8 cellular contexts compared by ENCODE assay signal in genomic region chr7:138002096-138002827, GRCh38. TPM values are rescaled to one million over a fixed set of nuclear protein-coding genes. Genes with fewer than 3 reads are reported as not detected.
DNase-seq lines count a peak whose midpoint lies in the region; ATAC-seq, FAIRE-seq and TF ChIP-seq lines count a peak whose summit lies in the region.

No MANE protein-coding gene starts in this region.

- H3K36me3 ChIP-seq in kidney (ENCODE audit: control insufficient read depth in 1 of 2, insufficient read depth in 2 of 2, low read length in 2 of 2), result no peaks in the 10 kb centered on the region

- peak overlapping the region; percentile 90 to 97 for H3K27ac ChIP-seq in kidney (ENCODE audit: low read depth in 2 of 2, low read length in 2 of 2)

- H3K4me3 ChIP-seq in choroid plexus epithelial cell (ENCODE audit: low read depth, low read length), result peak overlapping the region; percentile 82
- H3K4me3 ChIP-seq in kidney (ENCODE audit: low read length in 2 of 2), result peak overlapping the region; percentile 79 to 95

- intact Hi-C loops in kidney (cut with DNase I), result no loop called here

- peaks cover 18 to 22% of the 10 kb centered on the region in 2 donors for H3K4me1 ChIP-seq in kidney (ENCODE audit: control insufficient read depth in 1 of 2, insufficient read depth in 1 of 2, low read depth in 1 of 2, low read length in 2 of 2)

- peak; percentile 99 for FAIRE-seq in kidney (lab: Jason Lieb, UNC)

- DNase-seq in AML-193 (lab: John Stamatoyannopoulos, UW) (peak; percentile 97 to 98), GM19238 (ENCODE audit: insufficient read length, low spot score) (peak; percentile 76), NCI-H460 (ENCODE audit: extremely low read depth, low read depth) (peak; percentile 100), choroid plexus epithelial cell (ENCODE audit: low read depth) (peak; percentile 100), kidney (peak; percentile 100)
- peak; percentile 92 to 97 for DNase-seq in activated CD4-positive, alpha-beta T cell treated with anti-CD3 and anti-CD28 coated beads for 24 hours (ENCODE audit: low read depth in 2 of 2)
- DNase-seq in stimulated activated CD4-positive, alpha-beta T cell treated with anti-CD3 and anti-CD28 coated beads, Interleukin-15, amount 100 ng/mL, for 1 hour (ENCODE audit: low read depth in 1 of 2, low spot score in 1 of 2), result peak; percentile 90 to 94

- H3K9me3 ChIP-seq in kidney (ENCODE audit: control insufficient read depth in 1 of 2, low read length in 2 of 2), result no peaks in the 10 kb centered on the region

- ATAC-seq in HG03439 (IDR thresholded peaks at IDR 0.05; ENCODE audit: unreplicated experiment), result peak; percentile 98

- TF ChIP-seq CTCF in choroid plexus epithelial cell (conservative IDR thresholded peaks at IDR 0.05; ENCODE audit: low read depth, low read length), result peak; percentile 92
- peak; percentile 82 for TF ChIP-seq CTCF in kidney (IDR thresholded peaks at IDR 0.05; ENCODE audit: borderline replicate concordance, extremely low read depth, insufficient read depth)

- no peak overlapping the region for H3K9ac ChIP-seq in kidney (ENCODE audit: low read length in 2 of 2)

RNA-seq across cellular contexts. Expression of gene CREB3L2, which starts 0.4 kb away (rescaled TPM):
- total RNA-seq in NCI-H460 (2014; rRNA removed; shearing (Covaris generic)), result 18.2 and 20.1 TPM in 2 replicates
- 6.3 and 8.0 TPM in 2 replicates for polyA plus RNA-seq in NCI-H460 (2014; cell fraction: nucleus; rRNA removed)
- 114 TPM for total RNA-seq in kidney
- polyA plus RNA-seq in kidney (ENCODE audit: insufficient read depth, low read depth, low replicate concordance), result 18.5 TPM

Comparison
In these comparisons a context has a peak if more than half of its experiments do, and no peak if none do; other contexts are left out.
1. Peak in every context shown above with its lines: DNase-seq, ATAC-seq, H3K4me3 ChIP-seq and H3K27ac ChIP-seq.